In genomic region chr13:113862191-113862765, GRCh38 we compare ENCODE assay signal across 9 cellular contexts. TPM values are rescaled to one million over a fixed set of nuclear protein-coding genes. Genes with fewer than 3 reads are reported as not detected.
DNase-seq lines count a peak whose midpoint lies in the region; ATAC-seq and TF ChIP-seq lines count a peak whose summit lies in the region.
"Had no signal": no experiment of that assay in that cellular context is flagged by ENCODE, and none has a peak within 500 bp of the region (broad histone marks: within the 10 kb centered on the region; RNA-seq: fewer than 3 reads in every experiment).

No MANE protein-coding gene starts in this region.

- intact Hi-C loops in Right ventricle myocardium superior (cut with DNase I) = no loop called here
- intact Hi-C loops in Right ventricle myocardium inferior (cut with DNase I) = loop anchor here (2.0 to 5.0 kb wide), 2 partner anchors 40 to 45 kb away; no protein-coding TSS in a partner anchor
- intact Hi-C loops in aorta (cut with DNase I) = loop anchor here (2.0 to 5.0 kb wide), 5 partner anchors 27 to 75 kb away; no protein-coding TSS in a partner anchor

- ATAC-seq in Right ventricle myocardium superior (ENCODE audit: poor library complexity) = peak; percentile 2
- ATAC-seq in Right ventricle myocardium inferior = no peak
- ATAC-seq in aorta (ENCODE audit: low FRiP score) = no peak

- peaks cover 0 to 10% of the 10 kb centered on the region in 2 donors for H3K4me1 ChIP-seq in muscle layer of duodenum (ENCODE audit: control insufficient read depth in 1 of 2, insufficient read depth in 2 of 2, low read length in 2 of 2)
- H3K4me1 ChIP-seq in aorta (ENCODE audit: control insufficient read depth in 1 of 2, insufficient read depth in 2 of 2, low read length in 2 of 2) = no peaks in the 10 kb centered on the region

- 67 to 78% methylated on average over 21 of the region's 21 CpGs for WGBS in aorta, 2 donors

- no peak for TF ChIP-seq CTCF in coronary artery (IDR thresholded peaks at IDR 0.05)

- H3K36me3 ChIP-seq in muscle layer of duodenum (ENCODE audit: control insufficient read depth in 1 of 2, insufficient read depth in 2 of 2, low read length in 2 of 2) (peaks cover 0 to 5% of the 10 kb centered on the region in 2 donors), aorta (ENCODE audit: control insufficient read depth in 1 of 2, insufficient read depth in 2 of 2, low read length in 1 of 2) (no peaks in the 10 kb centered on the region)

- no peaks in the 10 kb centered on the region for H3K27me3 ChIP-seq in muscle layer of duodenum (ENCODE audit: low read depth, low read length)
- H3K27me3 ChIP-seq in aorta (ENCODE audit: control insufficient read depth in 1 of 2, insufficient read depth in 2 of 2, low read length in 1 of 2) = no peaks in the 10 kb centered on the region

- DNase-seq in Right ventricle myocardium superior = no peak
- no peak for DNase-seq in Right ventricle myocardium inferior (ENCODE audit: missing footprints)
- peak; percentile 71 for DNase-seq in coronary artery (ENCODE audit: low spot score)
- peak in 1 of 2 donors; percentile 75 for DNase-seq in aorta
- no peak for DNase-seq in dermis blood vessel endothelial cell
- no peak for DNase-seq in NCI-H345 treated with DMSO at 0.1 percent for 48 hours (lab: John Stamatoyannopoulos, UW; ENCODE audit: unreplicated experiment)
- no peak for DNase-seq in NCI-H2171 treated with DMSO at 0.1 percent for 48 hours (lab: John Stamatoyannopoulos, UW)
- DNase-seq: effector CD4-positive, alpha-beta T cell had no signal

- H3K4me3 ChIP-seq in coronary artery (peak overlapping the region; percentile 99), muscle layer of duodenum (ENCODE audit: low read depth in 1 of 2, low read length in 2 of 2) (peak overlapping the region; percentile 47 to 78), aorta (ENCODE audit: low read length in 2 of 2) (peak overlapping the region; percentile 77 to 95)

- H3K27ac ChIP-seq in coronary artery = peak overlapping the region; percentile 87 to 89
- H3K27ac ChIP-seq in muscle layer of duodenum (ENCODE audit: low read length) = no peak overlapping the region
- peak overlapping the region in 1 of 2 donors; percentile 72 for H3K27ac ChIP-seq in aorta (ENCODE audit: low read depth in 1 of 2, low read length in 2 of 2)

- no peaks in the 10 kb centered on the region for H3K9me3 ChIP-seq in muscle layer of duodenum (ENCODE audit: control insufficient read depth in 1 of 2, low read length in 2 of 2)
- H3K9me3 ChIP-seq in aorta (ENCODE audit: control insufficient read depth, low read length) = no peaks in the 10 kb centered on the region

RNA-seq across cellular contexts. Expression of gene GAS6, which starts 1.6 kb away (rescaled TPM):
- total RNA-seq in Right ventricle myocardium superior (181 TPM), Right ventricle myocardium inferior (189 TPM), aorta (100 to 1,000 TPM; 317 to 348 TPM), dermis blood vessel endothelial cell (147 and 174 TPM in 2 replicates)
- 100 to 1,000 TPM; 244 to 509 TPM for polyA plus RNA-seq in aorta
